In genomic region chr3:129257609-129258008, GRCh38 we compare ENCODE assay signal across 1 cellular context.
TF ChIP-seq lines count a peak whose summit lies in the region.

No MANE protein-coding gene starts in this region.

TF ChIP-seq in H1, 55 proteins besides CTCF, POLR2A, EP300 and RAD21 (continued from another document):
- no peak for TF ChIP-seq SP2 (IDR thresholded peaks at IDR 0.05; ENCODE audit: low read length)
